In the genomic region with DNA sequence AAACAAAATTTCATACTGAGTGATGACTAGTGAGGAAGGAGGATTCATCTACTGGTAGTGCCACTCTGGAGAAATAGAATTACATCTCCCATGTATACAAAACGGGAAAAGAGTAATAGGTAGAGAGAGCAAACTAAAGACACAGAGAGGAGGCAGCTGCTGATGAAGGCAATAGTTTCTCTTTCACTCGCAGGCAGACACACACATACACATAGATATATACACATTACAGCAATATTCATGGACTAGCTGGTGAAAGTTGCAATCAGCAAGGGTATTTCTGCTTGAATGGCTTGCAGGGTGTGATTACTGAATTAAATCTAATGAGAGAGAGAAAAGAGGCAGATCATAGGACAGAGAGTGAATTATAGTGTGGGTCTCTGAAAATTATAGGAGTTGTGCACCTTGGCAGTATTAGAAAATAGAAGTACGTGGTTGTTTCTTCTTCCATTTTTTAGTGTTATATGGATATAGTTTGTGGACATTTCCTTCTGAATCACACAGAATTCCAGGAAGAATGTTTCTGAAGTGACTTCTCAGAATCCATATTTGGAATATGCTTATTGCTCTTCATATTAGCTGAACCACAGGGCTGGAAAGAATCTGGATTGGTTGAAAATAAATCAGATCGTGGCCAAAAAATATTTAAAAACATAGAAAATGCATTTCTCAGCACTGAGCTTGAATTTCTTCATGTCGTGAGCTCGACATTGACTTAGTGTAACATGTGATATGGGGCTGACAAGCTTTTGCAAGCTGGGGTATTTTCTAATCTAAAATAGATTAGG, we compare ENCODE assay signal across 16 cellular contexts.
"Had no signal": no experiment of that assay in that cellular context is flagged by ENCODE, and none has a peak within 500 bp of the region (broad histone marks: within the 10 kb centered on the region; RNA-seq: fewer than 3 reads in every experiment).

No MANE protein-coding gene starts in this region.

- H3K9me3 ChIP-seq: body of pancreas, mucosa of descending colon, psoas muscle, sigmoid colon, suprapubic skin had no signal

- H3K36me3 ChIP-seq: sigmoid colon, suprapubic skin had no signal

- H3K27me3 ChIP-seq: body of pancreas, sigmoid colon, suprapubic skin had no signal

- H3K4me1 ChIP-seq: body of pancreas, psoas muscle, suprapubic skin had no signal

- ATAC-seq: body of pancreas; mucosa of descending colon; naive thymus-derived CD8-positive, alpha-beta T cell; psoas muscle; WTC11 had no signal

- DNase-seq: activated CD4-positive, alpha-beta T cell treated with anti-CD3 and anti-CD28 coated beads for 48 hours; activated naive CD4-positive, alpha-beta T cell treated with anti-CD3 and anti-CD28 coated beads, Interleukin-2, amount 50 U/mL, for 16 hours; activated T-cell treated with anti-CD3 and anti-CD28 coated beads, Interleukin-2, amount 50 U/mL, for 1 hour; amniotic stem cell; body of pancreas; endodermal cell; erythroblast; mucosa of descending colon; naive thymus-derived CD8-positive, alpha-beta T cell; nucleus accumbens; psoas muscle; sigmoid colon; stimulated activated CD4-positive, alpha-beta T cell treated with anti-CD3 and anti-CD28 coated beads, Interleukin-12 subunit alpha, Interleukin-12 subunit beta, amount 100 ng/mL, for 4 hours; stimulated activated naive CD4-positive, alpha-beta T cell treated with Interleukin-2 at 50 U/mL for 16 hours had no signal

- H3K4me3 ChIP-seq: body of pancreas, mucosa of descending colon, psoas muscle, suprapubic skin had no signal

- H3K27ac ChIP-seq: body of pancreas, psoas muscle, sigmoid colon, suprapubic skin had no signal
